In the genomic region with DNA sequence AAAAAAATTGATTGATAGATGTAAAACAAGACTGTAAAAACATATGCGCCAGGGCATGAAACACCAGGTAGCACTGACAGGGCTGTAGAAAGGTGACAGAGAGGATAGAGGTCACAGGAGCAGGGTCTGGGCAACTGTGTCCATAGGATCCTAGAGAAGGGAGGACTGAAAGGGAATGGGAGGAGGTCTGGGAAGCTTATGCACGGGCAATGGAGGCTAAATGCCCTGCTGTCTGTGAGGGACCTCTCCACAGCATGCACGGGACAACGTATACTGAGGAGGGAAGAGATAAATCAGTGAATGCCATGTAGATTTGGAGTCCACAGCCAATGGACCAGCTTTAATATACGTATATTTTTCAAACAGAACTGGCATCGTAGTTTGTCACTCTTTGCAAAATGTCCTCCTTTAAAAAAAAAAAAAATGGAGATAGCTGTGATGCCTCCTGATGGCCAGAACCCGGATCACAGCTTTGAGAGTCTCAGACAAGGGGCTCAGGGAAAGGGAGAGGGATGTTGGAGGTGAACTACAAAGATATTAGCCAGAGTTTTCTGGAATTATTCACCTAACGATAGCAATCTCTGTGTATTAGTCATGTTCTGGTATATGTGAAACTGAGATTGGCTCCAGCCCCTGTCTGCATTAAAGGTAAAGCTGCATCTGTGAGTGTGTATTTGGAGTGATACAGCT, we compare ENCODE assay signal across 1 cellular context.
TF ChIP-seq lines count a peak whose summit lies in the region.

No MANE protein-coding gene starts in this region.

TF ChIP-seq in SK-N-SH, 30 proteins besides CTCF, POLR2A, EP300 and RAD21 (continued from another document):
- TF ChIP-seq, protein P1, sequence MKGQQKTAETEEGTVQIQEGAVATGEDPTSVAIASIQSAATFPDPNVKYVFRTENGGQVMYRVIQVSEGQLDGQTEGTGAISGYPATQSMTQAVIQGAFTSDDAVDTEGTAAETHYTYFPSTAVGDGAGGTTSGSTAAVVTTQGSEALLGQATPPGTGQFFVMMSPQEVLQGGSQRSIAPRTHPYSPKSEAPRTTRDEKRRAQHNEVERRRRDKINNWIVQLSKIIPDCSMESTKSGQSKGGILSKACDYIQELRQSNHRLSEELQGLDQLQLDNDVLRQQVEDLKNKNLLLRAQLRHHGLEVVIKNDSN (IDR thresholded peaks at IDR 0.05; ENCODE audit: borderline replicate concordance, low read depth), result no peak
- TF ChIP-seq RFX5 (IDR thresholded peaks at IDR 0.05; ENCODE audit: low read length) (no peak), MEF2A (IDR thresholded peaks at IDR 0.05; ENCODE audit: borderline replicate concordance, low read depth) (no peak), FOSL2 (IDR thresholded peaks at IDR 0.05; ENCODE audit: borderline replicate concordance, low read depth) (peak; percentile 77; the same call in 1 of the 2 replicates), YY1 (IDR thresholded peaks at IDR 0.05; ENCODE audit: low read depth) (no peak), CHD2 (IDR thresholded peaks at IDR 0.05; ENCODE audit: low read length, partially characterized antibody) (no peak), ELF1 (IDR thresholded peaks at IDR 0.05) (no peak), RCOR1 (IDR thresholded peaks at IDR 0.05; ENCODE audit: low read length) (no peak), GABPA (IDR thresholded peaks at IDR 0.05; ENCODE audit: low read depth) (no peak), FOXM1 (IDR thresholded peaks at IDR 0.05; ENCODE audit: low read depth) (no peak), RXRA (IDR thresholded peaks at IDR 0.05; ENCODE audit: borderline replicate concordance, low read depth) (peak; percentile 20; the same call in 1 of the 2 replicates), FOXJ3 (CRISPR knock-in tag; IDR thresholded peaks at IDR 0.05) (peak; percentile 15; the same call in 1 of the 2 replicates), NFIC (IDR thresholded peaks at IDR 0.05; ENCODE audit: borderline replicate concordance) (peak; percentile 33; the same call in 1 of the 2 replicates), POLR2AphosphoS5 (IDR thresholded peaks at IDR 0.05; ENCODE audit: low read depth, low read length) (0 out of 2 replicates have a peak, but pooled peaks have one; percentile 17), JUND (IDR thresholded peaks at IDR 0.05) (peak; percentile 71), MXI1 (IDR thresholded peaks at IDR 0.05; ENCODE audit: low read depth, low read length) (no peak), SIN3A (IDR thresholded peaks at IDR 0.05; ENCODE audit: borderline replicate concordance, low read depth, low read length) (no peak), GATA2 (CRISPR knock-in tag; IDR thresholded peaks at IDR 0.05) (peak; percentile 61), TEAD4 (IDR thresholded peaks at IDR 0.05; ENCODE audit: borderline replicate concordance, insufficient read depth) (0 out of 2 replicates have a peak, but pooled peaks have one; percentile 37), EZH2phosphoT487 (IDR thresholded peaks at IDR 0.05; ENCODE audit: borderline replicate concordance, low read depth) (no peak)
- TF ChIP-seq, protein P2, sequence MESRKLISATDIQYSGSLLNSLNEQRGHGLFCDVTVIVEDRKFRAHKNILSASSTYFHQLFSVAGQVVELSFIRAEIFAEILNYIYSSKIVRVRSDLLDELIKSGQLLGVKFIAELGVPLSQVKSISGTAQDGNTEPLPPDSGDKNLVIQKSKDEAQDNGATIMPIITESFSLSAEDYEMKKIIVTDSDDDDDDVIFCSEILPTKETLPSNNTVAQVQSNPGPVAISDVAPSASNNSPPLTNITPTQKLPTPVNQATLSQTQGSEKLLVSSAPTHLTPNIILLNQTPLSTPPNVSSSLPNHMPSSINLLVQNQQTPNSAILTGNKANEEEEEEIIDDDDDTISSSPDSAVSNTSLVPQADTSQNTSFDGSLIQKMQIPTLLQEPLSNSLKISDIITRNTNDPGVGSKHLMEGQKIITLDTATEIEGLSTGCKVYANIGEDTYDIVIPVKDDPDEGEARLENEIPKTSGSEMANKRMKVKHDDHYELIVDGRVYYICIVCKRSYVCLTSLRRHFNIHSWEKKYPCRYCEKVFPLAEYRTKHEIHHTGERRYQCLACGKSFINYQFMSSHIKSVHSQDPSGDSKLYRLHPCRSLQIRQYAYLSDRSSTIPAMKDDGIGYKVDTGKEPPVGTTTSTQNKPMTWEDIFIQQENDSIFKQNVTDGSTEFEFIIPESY (IDR thresholded peaks at IDR 0.05; ENCODE audit: borderline replicate concordance, low read depth), result no peak
- TF ChIP-seq, protein P3, sequence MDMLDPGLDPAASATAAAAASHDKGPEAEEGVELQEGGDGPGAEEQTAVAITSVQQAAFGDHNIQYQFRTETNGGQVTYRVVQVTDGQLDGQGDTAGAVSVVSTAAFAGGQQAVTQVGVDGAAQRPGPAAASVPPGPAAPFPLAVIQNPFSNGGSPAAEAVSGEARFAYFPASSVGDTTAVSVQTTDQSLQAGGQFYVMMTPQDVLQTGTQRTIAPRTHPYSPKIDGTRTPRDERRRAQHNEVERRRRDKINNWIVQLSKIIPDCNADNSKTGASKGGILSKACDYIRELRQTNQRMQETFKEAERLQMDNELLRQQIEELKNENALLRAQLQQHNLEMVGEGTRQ (IDR thresholded peaks at IDR 0.05; ENCODE audit: borderline replicate concordance, low read depth, low read length), result no peak
- TF ChIP-seq, protein P4, sequence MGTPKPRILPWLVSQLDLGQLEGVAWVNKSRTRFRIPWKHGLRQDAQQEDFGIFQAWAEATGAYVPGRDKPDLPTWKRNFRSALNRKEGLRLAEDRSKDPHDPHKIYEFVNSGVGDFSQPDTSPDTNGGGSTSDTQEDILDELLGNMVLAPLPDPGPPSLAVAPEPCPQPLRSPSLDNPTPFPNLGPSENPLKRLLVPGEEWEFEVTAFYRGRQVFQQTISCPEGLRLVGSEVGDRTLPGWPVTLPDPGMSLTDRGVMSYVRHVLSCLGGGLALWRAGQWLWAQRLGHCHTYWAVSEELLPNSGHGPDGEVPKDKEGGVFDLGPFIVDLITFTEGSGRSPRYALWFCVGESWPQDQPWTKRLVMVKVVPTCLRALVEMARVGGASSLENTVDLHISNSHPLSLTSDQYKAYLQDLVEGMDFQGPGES (IDR thresholded peaks at IDR 0.05; ENCODE audit: low read depth, low read length), result no peak
- TF ChIP-seq, protein P5, sequence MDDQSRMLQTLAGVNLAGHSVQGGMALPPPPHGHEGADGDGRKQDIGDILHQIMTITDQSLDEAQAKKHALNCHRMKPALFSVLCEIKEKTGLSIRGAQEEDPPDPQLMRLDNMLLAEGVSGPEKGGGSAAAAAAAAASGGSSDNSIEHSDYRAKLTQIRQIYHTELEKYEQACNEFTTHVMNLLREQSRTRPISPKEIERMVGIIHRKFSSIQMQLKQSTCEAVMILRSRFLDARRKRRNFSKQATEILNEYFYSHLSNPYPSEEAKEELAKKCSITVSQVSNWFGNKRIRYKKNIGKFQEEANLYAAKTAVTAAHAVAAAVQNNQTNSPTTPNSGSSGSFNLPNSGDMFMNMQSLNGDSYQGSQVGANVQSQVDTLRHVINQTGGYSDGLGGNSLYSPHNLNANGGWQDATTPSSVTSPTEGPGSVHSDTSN (IDR thresholded peaks at IDR 0.05), result peak; percentile 56
- TF ChIP-seq, protein P6, sequence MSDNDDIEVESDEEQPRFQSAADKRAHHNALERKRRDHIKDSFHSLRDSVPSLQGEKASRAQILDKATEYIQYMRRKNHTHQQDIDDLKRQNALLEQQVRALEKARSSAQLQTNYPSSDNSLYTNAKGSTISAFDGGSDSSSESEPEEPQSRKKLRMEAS (IDR thresholded peaks at IDR 0.05; ENCODE audit: low read depth), result 0 out of 2 replicates have a peak, but pooled peaks have one; percentile 30
